ENCODE assay signal across 8 cellular contexts in the genomic region with DNA sequence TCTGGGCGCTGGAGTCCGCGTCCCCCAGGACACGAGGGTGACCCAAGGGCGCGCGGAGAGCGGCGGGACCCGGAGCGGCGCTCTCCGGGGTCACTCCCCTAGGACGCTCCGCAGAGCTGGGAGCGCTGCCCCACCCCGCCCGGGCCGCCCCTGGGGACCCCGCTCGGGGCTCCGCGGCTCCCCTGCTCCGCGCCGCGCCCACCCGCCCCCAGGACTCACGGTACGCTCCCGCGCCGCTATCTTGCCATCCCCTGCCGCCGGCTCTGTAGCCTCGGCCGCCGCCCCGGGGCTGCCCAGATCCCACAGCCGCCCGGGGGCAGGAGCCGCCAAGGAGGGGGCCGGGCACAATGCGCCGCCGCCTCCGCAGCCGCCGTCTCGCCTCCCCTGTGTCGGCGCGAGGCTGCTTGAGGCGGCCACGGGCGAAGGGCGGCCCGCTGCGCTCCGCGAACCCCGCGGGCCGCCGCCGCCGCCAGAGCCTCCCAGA. TPM values are rescaled to one million over a fixed set of nuclear protein-coding genes. Genes with fewer than 3 reads are reported as not detected.
DNase-seq lines count a peak whose midpoint lies in the region; ATAC-seq and TF ChIP-seq lines count a peak whose summit lies in the region.

No MANE protein-coding gene starts in this region.

- CTCF ChIA-PET in mammary epithelial cell (lab: Charles Lee; ENCODE audit: low non-redundant PET), result no interaction called here

- peak overlapping the region; percentile 59 for H3K9ac ChIP-seq in mammary epithelial cell (ENCODE audit: insufficient read depth, low read length)

- no peaks in the 10 kb centered on the region for H3K79me2 ChIP-seq in mammary epithelial cell (ENCODE audit: insufficient read depth, low read length)

- in situ Hi-C loops in mammary epithelial cell (cut with MboI; ENCODE audit: low sequenced_read_pairs in 2 of 2), result loop anchor here in 1 of 2 donors (25.0 kb wide), 1 partner anchor 256 kb away; no protein-coding TSS in a partner anchor

- intact Hi-C loops in mammary epithelial cell (cut with micrococcal nuclease) (loop anchor here (1.0 to 10.0 kb wide), 4 partner anchors 111 to 369 kb away; no protein-coding TSS in a partner anchor), lower lobe of right lung (cut with DNase I) (no loop called here), upper lobe of right lung (cut with DNase I) (loop anchor here (10.0 kb wide), 1 partner anchor 109 kb away; no protein-coding TSS in a partner anchor)

- TF ChIP-seq CTCF in mammary epithelial cell (conservative IDR thresholded peaks at IDR 0.05 in 1 of 2, IDR thresholded peaks at IDR 0.05 in 1 of 2; ENCODE audit: extremely low read depth in 1 of 2, insufficient read depth in 1 of 2, low read depth in 1 of 2, low read length in 2 of 2) (no peak), lower lobe of right lung (IDR thresholded peaks at IDR 0.05) (no peak), upper lobe of right lung (IDR thresholded peaks at IDR 0.05) (no peak)

- dilution Hi-C loops in mammary epithelial cell (cut with HindIII; ENCODE audit: low sequenced_read_pairs), result no loop called here

- TF ChIP-seq EP300 in Ishikawa (IDR thresholded peaks at IDR 0.05; ENCODE audit: borderline replicate concordance), result no peak

- H3K4me3 ChIP-seq in mammary epithelial cell (replicated peaks in 1 of 3; ENCODE audit: insufficient read depth in 1 of 3, low read depth in 2 of 3, low read length in 3 of 3), result peak overlapping the region; percentile 60 to 89 (median 66)
- H3K4me3 ChIP-seq in lower lobe of right lung, result peak overlapping the region; percentile 82
- peak overlapping the region; percentile 70 for H3K4me3 ChIP-seq in upper lobe of right lung

- ATAC-seq in GM19452 (IDR thresholded peaks at IDR 0.05; ENCODE audit: unreplicated experiment), result peak; percentile 31
- ATAC-seq in lower lobe of right lung, result peak; percentile 66 to 78
- peak; percentile 58 for ATAC-seq in upper lobe of right lung
- ATAC-seq in GM18517 (IDR thresholded peaks at IDR 0.05; ENCODE audit: unreplicated experiment), result no peak

- no peaks in the 10 kb centered on the region for H3K27me3 ChIP-seq in mammary epithelial cell (ENCODE audit: insufficient read depth, low read length)
- peaks cover 16% of the 10 kb centered on the region for H3K27me3 ChIP-seq in lower lobe of right lung (ENCODE audit: low read depth)
- H3K27me3 ChIP-seq in upper lobe of right lung, result no peaks in the 10 kb centered on the region

- H3K27ac ChIP-seq in mammary epithelial cell (ENCODE audit: insufficient read depth, low read depth, low read length) (no peak overlapping the region), lower lobe of right lung (peak overlapping the region; percentile 86), upper lobe of right lung (peak overlapping the region; percentile 87)

- H2AFZ ChIP-seq in mammary epithelial cell (ENCODE audit: low read depth, low read length), result peak overlapping the region; percentile 90

- H3K36me3 ChIP-seq in mammary epithelial cell (ENCODE audit: insufficient read depth, low read length) (no peaks in the 10 kb centered on the region), lower lobe of right lung (no peaks in the 10 kb centered on the region), upper lobe of right lung (no peaks in the 10 kb centered on the region)

- no peaks in the 10 kb centered on the region for H4K20me1 ChIP-seq in mammary epithelial cell (ENCODE audit: insufficient read depth, low read length)

- 10% methylated on average over 6 of the region's 67 CpGs for WGBS in mammary epithelial cell (ENCODE audit: low coverage, missing lambda C conversion rate)

- BruUV-seq in mammary epithelial cell (replicated peaks; lab: Mats Ljungman, UMichigan), result no TSS peak

- peak overlapping the region; percentile 96 for H3K4me2 ChIP-seq in mammary epithelial cell (ENCODE audit: insufficient read depth, low read depth, low read length)

- no peak for TF ChIP-seq RAD21 in Ishikawa (IDR thresholded peaks at IDR 0.05; ENCODE audit: low read depth)

- DNase-seq in mammary epithelial cell, result no peak
- no peak for DNase-seq in lower lobe of right lung
- DNase-seq in upper lobe of right lung, result no peak
- no peak for DNase-seq in DMS 273 (lab: John Stamatoyannopoulos, UW; ENCODE audit: unreplicated experiment)
- no peak for DNase-seq in EL

- H3K9me3 ChIP-seq in mammary epithelial cell (replicated peaks; ENCODE audit: insufficient read depth, low read length) (no peaks in the 10 kb centered on the region), lower lobe of right lung (no peaks in the 10 kb centered on the region), upper lobe of right lung (no peaks in the 10 kb centered on the region)

- peaks cover 11% of the 10 kb centered on the region for H3K4me1 ChIP-seq in mammary epithelial cell (ENCODE audit: insufficient read depth, low read length)
- peaks cover 25% of the 10 kb centered on the region for H3K4me1 ChIP-seq in lower lobe of right lung
- peaks cover 18% of the 10 kb centered on the region for H3K4me1 ChIP-seq in upper lobe of right lung

TF ChIP-seq in Ishikawa, 13 proteins besides CTCF, POLR2A, EP300 and RAD21:
- TF ChIP-seq ZBTB7A (IDR thresholded peaks at IDR 0.05; ENCODE audit: low read depth) (peak; percentile 61; the same call in 1 of the 2 replicates), EGR1 (IDR thresholded peaks at IDR 0.05) (no peak)
- TF ChIP-seq, protein P1, sequence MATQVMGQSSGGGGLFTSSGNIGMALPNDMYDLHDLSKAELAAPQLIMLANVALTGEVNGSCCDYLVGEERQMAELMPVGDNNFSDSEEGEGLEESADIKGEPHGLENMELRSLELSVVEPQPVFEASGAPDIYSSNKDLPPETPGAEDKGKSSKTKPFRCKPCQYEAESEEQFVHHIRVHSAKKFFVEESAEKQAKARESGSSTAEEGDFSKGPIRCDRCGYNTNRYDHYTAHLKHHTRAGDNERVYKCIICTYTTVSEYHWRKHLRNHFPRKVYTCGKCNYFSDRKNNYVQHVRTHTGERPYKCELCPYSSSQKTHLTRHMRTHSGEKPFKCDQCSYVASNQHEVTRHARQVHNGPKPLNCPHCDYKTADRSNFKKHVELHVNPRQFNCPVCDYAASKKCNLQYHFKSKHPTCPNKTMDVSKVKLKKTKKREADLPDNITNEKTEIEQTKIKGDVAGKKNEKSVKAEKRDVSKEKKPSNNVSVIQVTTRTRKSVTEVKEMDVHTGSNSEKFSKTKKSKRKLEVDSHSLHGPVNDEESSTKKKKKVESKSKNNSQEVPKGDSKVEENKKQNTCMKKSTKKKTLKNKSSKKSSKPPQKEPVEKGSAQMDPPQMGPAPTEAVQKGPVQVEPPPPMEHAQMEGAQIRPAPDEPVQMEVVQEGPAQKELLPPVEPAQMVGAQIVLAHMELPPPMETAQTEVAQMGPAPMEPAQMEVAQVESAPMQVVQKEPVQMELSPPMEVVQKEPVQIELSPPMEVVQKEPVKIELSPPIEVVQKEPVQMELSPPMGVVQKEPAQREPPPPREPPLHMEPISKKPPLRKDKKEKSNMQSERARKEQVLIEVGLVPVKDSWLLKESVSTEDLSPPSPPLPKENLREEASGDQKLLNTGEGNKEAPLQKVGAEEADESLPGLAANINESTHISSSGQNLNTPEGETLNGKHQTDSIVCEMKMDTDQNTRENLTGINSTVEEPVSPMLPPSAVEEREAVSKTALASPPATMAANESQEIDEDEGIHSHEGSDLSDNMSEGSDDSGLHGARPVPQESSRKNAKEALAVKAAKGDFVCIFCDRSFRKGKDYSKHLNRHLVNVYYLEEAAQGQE (IDR thresholded peaks at IDR 0.05; ENCODE audit: low read depth), result no peak

RNA-seq across cellular contexts. Expression of a gene that starts 0.3 kb away (rescaled TPM):
- 10 to 100 TPM in 1 of 2 donors, 1 to 10 TPM in 1; 4.4 to 26.3 TPM for total RNA-seq in mammary epithelial cell
- polyA plus RNA-seq in mammary epithelial cell, result 1.6 TPM
- 1.6 TPM for polyA minus RNA-seq in mammary epithelial cell
- 110 TPM for total RNA-seq in lower lobe of right lung
- 151 TPM for total RNA-seq in upper lobe of right lung
